1 cellular context compared by ENCODE assay signal in the genomic region with DNA sequence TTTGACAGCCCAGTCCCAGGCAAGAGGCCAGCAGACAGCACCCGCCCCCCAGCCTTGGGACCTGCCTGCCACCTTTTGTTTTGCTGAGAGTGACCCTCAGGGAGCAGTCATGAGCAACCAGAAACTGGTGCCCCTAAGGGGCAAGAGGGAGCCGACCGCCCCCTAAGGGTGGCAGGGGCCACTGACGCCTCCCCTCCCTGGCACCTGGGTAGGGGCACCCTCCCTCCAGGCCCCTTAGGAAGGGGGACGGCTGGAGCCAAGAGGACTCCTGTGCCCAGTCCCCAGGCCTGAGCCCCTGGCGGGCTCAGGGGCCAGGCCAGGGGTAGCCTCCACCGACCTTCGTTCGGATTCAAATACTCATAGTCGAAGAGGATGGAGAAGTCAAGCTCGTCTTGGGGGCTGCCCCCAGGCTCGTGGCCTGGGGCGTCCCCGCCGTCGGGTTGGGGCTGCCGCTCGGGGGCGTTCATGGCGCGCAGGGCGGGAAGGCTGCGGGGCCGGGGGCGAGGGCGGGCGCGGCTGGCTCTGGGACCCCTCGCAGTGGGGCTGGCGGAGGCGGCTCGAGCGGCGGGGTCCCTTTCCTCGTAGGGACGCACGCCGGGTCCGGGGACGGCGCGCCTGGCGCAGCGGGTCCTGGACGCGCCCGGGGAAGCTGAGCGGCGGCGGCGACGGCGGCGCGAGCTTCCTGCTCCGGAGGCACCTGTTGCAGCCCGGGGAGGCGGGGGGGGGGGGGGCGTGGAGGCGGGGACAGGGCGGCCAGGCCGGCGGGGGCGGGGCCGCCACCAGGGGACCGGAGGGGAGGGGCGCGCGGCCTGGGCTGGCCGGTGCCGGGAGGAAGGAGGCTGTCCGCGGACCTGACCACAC.
TF ChIP-seq lines count a peak whose summit lies in the region.

A gene (minus strand): TSS at position 687 of the 861 bp plus-strand sequence. CDS start 220 bp downstream, at position 467.

TF ChIP-seq in HepG2, 621 proteins besides CTCF, POLR2A, EP300 and RAD21 (continued from another document and continues in another):
- TF ChIP-seq ONECUT2 (CRISPR knock-in tag; IDR thresholded peaks at IDR 0.05), result no peak
- TF ChIP-seq ZNF556 (CRISPR knock-in tag; IDR thresholded peaks at IDR 0.05; ENCODE audit: borderline replicate concordance), result no peak
- TF ChIP-seq, protein P1, sequence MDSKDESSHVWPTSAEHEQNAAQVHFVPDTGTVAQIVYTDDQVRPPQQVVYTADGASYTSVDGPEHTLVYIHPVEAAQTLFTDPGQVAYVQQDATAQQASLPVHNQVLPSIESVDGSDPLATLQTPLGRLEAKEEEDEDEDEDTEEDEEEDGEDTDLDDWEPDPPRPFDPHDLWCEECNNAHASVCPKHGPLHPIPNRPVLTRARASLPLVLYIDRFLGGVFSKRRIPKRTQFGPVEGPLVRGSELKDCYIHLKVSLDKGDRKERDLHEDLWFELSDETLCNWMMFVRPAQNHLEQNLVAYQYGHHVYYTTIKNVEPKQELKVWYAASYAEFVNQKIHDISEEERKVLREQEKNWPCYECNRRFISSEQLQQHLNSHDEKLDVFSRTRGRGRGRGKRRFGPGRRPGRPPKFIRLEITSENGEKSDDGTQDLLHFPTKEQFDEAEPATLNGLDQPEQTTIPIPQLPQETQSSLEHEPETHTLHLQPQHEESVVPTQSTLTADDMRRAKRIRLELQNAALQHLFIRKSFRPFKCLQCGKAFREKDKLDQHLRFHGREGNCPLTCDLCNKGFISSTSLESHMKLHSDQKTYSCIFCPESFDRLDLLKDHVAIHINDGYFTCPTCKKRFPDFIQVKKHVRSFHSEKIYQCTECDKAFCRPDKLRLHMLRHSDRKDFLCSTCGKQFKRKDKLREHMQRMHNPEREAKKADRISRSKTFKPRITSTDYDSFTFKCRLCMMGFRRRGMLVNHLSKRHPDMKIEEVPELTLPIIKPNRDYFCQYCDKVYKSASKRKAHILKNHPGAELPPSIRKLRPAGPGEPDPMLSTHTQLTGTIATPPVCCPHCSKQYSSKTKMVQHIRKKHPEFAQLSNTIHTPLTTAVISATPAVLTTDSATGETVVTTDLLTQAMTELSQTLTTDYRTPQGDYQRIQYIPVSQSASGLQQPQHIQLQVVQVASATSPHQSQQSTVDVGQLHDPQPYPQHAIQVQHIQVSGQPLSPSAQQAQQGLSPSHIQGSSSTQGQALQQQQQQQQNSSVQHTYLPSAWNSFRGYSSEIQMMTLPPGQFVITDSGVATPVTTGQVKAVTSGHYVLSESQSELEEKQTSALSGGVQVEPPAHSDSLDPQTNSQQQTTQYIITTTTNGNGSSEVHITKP (CRISPR knock-in tag; IDR thresholded peaks at IDR 0.05; ENCODE audit: low read depth), result no peak
- TF ChIP-seq, protein P2, sequence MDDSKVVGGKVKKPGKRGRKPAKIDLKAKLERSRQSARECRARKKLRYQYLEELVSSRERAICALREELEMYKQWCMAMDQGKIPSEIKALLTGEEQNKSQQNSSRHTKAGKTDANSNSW (CRISPR knock-in tag; IDR thresholded peaks at IDR 0.05; ENCODE audit: borderline replicate concordance), result no peak; the same call in 1 of the 2 replicates
- TF ChIP-seq, protein P3, sequence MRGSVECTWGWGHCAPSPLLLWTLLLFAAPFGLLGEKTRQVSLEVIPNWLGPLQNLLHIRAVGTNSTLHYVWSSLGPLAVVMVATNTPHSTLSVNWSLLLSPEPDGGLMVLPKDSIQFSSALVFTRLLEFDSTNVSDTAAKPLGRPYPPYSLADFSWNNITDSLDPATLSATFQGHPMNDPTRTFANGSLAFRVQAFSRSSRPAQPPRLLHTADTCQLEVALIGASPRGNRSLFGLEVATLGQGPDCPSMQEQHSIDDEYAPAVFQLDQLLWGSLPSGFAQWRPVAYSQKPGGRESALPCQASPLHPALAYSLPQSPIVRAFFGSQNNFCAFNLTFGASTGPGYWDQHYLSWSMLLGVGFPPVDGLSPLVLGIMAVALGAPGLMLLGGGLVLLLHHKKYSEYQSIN (CRISPR knock-in tag; IDR thresholded peaks at IDR 0.05; ENCODE audit: borderline replicate concordance), result no peak
- TF ChIP-seq ZNF747 (CRISPR knock-in tag; IDR thresholded peaks at IDR 0.05; ENCODE audit: borderline replicate concordance), result no peak
- TF ChIP-seq ZNF251 (CRISPR knock-in tag; IDR thresholded peaks at IDR 0.05), result no peak
- peak; percentile 3; the same call in 1 of the 2 replicates for TF ChIP-seq ZFY (CRISPR knock-in tag; IDR thresholded peaks at IDR 0.05)
- TF ChIP-seq, protein P4, sequence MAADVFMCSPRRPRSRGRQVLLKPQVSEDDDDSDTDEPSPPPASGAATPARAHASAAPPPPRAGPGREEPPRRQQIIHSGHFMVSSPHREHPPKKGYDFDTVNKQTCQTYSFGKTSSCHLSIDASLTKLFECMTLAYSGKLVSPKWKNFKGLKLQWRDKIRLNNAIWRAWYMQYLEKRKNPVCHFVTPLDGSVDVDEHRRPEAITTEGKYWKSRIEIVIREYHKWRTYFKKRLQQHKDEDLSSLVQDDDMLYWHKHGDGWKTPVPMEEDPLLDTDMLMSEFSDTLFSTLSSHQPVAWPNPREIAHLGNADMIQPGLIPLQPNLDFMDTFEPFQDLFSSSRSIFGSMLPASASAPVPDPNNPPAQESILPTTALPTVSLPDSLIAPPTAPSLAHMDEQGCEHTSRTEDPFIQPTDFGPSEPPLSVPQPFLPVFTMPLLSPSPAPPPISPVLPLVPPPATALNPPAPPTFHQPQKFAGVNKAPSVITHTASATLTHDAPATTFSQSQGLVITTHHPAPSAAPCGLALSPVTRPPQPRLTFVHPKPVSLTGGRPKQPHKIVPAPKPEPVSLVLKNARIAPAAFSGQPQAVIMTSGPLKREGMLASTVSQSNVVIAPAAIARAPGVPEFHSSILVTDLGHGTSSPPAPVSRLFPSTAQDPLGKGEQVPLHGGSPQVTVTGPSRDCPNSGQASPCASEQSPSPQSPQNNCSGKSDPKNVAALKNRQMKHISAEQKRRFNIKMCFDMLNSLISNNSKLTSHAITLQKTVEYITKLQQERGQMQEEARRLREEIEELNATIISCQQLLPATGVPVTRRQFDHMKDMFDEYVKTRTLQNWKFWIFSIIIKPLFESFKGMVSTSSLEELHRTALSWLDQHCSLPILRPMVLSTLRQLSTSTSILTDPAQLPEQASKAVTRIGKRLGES (CRISPR knock-in tag; IDR thresholded peaks at IDR 0.05; ENCODE audit: borderline replicate concordance), result no peak
- TF ChIP-seq TCF7 (IDR thresholded peaks at IDR 0.05; ENCODE audit: low read depth), result no peak
- TF ChIP-seq TRIM24 (CRISPR knock-in tag; IDR thresholded peaks at IDR 0.05), result no peak
- TF ChIP-seq SIN3A (IDR thresholded peaks at IDR 0.05; ENCODE audit: borderline replicate concordance, low read depth, low read length), result no peak; the same call in 1 of the 2 replicates
- no peak for TF ChIP-seq RFX1 (IDR thresholded peaks at IDR 0.05)
- TF ChIP-seq, protein P5, sequence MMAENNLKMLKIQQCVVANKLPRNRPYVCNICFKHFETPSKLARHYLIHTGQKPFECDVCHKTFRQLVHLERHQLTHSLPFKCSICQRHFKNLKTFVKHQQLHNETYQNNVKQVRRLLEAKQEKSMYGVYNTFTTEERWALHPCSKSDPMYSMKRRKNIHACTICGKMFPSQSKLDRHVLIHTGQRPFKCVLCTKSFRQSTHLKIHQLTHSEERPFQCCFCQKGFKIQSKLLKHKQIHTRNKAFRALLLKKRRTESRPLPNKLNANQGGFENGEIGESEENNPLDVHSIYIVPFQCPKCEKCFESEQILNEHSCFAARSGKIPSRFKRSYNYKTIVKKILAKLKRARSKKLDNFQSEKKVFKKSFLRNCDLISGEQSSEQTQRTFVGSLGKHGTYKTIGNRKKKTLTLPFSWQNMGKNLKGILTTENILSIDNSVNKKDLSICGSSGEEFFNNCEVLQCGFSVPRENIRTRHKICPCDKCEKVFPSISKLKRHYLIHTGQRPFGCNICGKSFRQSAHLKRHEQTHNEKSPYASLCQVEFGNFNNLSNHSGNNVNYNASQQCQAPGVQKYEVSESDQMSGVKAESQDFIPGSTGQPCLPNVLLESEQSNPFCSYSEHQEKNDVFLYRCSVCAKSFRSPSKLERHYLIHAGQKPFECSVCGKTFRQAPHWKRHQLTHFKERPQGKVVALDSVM (CRISPR knock-in tag; IDR thresholded peaks at IDR 0.05), result no peak; the same call in 1 of the 2 replicates
- no peak for TF ChIP-seq CCAR2 (optimal IDR thresholded peaks at IDR 0.05; ENCODE audit: low read depth, low read length)
- no peak for TF ChIP-seq TAF15 (IDR thresholded peaks at IDR 0.05; ENCODE audit: low read depth, low read length, poor library complexity, severe bottlenecking)
- peak; percentile 91 for TF ChIP-seq XRCC5 (optimal IDR thresholded peaks at IDR 0.05; ENCODE audit: low read length)
- no peak for TF ChIP-seq HCFC1 (IDR thresholded peaks at IDR 0.05; ENCODE audit: low read depth, low read length)
- TF ChIP-seq, protein P6, sequence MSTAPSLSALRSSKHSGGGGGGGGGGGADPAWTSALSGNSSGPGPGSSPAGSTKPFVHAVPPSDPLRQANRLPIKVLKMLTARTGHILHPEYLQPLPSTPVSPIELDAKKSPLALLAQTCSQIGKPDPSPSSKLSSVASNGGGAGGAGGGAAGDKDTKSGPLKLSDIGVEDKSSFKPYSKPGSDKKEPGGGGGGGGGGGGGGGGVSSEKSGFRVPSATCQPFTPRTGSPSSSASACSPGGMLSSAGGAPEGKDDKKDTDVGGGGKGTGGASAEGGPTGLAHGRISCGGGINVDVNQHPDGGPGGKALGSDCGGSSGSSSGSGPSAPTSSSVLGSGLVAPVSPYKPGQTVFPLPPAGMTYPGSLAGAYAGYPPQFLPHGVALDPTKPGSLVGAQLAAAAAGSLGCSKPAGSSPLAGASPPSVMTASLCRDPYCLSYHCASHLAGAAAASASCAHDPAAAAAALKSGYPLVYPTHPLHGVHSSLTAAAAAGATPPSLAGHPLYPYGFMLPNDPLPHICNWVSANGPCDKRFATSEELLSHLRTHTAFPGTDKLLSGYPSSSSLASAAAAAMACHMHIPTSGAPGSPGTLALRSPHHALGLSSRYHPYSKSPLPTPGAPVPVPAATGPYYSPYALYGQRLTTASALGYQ (CRISPR knock-in tag; IDR thresholded peaks at IDR 0.05), result no peak
- TF ChIP-seq MIXL1 (CRISPR knock-in tag; IDR thresholded peaks at IDR 0.05), result no peak
- TF ChIP-seq, protein P7, sequence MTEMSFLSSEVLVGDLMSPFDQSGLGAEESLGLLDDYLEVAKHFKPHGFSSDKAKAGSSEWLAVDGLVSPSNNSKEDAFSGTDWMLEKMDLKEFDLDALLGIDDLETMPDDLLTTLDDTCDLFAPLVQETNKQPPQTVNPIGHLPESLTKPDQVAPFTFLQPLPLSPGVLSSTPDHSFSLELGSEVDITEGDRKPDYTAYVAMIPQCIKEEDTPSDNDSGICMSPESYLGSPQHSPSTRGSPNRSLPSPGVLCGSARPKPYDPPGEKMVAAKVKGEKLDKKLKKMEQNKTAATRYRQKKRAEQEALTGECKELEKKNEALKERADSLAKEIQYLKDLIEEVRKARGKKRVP (CRISPR knock-in tag; IDR thresholded peaks at IDR 0.05), result no peak
- TF ChIP-seq, protein P8, sequence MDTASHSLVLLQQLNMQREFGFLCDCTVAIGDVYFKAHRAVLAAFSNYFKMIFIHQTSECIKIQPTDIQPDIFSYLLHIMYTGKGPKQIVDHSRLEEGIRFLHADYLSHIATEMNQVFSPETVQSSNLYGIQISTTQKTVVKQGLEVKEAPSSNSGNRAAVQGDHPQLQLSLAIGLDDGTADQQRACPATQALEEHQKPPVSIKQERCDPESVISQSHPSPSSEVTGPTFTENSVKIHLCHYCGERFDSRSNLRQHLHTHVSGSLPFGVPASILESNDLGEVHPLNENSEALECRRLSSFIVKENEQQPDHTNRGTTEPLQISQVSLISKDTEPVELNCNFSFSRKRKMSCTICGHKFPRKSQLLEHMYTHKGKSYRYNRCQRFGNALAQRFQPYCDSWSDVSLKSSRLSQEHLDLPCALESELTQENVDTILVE (CRISPR knock-in tag; IDR thresholded peaks at IDR 0.05), result no peak; the same call in 1 of the 2 replicates
- TF ChIP-seq CBX1 (IDR thresholded peaks at IDR 0.05; ENCODE audit: low read depth), result no peak
- TF ChIP-seq, protein P9, sequence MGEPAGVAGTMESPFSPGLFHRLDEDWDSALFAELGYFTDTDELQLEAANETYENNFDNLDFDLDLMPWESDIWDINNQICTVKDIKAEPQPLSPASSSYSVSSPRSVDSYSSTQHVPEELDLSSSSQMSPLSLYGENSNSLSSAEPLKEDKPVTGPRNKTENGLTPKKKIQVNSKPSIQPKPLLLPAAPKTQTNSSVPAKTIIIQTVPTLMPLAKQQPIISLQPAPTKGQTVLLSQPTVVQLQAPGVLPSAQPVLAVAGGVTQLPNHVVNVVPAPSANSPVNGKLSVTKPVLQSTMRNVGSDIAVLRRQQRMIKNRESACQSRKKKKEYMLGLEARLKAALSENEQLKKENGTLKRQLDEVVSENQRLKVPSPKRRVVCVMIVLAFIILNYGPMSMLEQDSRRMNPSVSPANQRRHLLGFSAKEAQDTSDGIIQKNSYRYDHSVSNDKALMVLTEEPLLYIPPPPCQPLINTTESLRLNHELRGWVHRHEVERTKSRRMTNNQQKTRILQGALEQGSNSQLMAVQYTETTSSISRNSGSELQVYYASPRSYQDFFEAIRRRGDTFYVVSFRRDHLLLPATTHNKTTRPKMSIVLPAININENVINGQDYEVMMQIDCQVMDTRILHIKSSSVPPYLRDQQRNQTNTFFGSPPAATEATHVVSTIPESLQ (CRISPR knock-in tag; conservative IDR thresholded peaks at IDR 0.05), result 0 out of 2 replicates have a peak, but pooled peaks have one; percentile 80
- TF ChIP-seq PLRG1 (conservative IDR thresholded peaks at IDR 0.05), result no peak
- TF ChIP-seq, protein P10, sequence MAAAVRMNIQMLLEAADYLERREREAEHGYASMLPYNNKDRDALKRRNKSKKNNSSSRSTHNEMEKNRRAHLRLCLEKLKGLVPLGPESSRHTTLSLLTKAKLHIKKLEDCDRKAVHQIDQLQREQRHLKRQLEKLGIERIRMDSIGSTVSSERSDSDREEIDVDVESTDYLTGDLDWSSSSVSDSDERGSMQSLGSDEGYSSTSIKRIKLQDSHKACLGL (CRISPR knock-in tag; IDR thresholded peaks at IDR 0.05), result 0 out of 2 replicates have a peak, but pooled peaks have one; percentile 6
- TF ChIP-seq TBX3 (IDR thresholded peaks at IDR 0.05; ENCODE audit: borderline replicate concordance), result no peak
- TF ChIP-seq, protein P11, sequence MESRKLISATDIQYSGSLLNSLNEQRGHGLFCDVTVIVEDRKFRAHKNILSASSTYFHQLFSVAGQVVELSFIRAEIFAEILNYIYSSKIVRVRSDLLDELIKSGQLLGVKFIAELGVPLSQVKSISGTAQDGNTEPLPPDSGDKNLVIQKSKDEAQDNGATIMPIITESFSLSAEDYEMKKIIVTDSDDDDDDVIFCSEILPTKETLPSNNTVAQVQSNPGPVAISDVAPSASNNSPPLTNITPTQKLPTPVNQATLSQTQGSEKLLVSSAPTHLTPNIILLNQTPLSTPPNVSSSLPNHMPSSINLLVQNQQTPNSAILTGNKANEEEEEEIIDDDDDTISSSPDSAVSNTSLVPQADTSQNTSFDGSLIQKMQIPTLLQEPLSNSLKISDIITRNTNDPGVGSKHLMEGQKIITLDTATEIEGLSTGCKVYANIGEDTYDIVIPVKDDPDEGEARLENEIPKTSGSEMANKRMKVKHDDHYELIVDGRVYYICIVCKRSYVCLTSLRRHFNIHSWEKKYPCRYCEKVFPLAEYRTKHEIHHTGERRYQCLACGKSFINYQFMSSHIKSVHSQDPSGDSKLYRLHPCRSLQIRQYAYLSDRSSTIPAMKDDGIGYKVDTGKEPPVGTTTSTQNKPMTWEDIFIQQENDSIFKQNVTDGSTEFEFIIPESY (CRISPR knock-in tag; IDR thresholded peaks at IDR 0.05), result 0 out of 2 replicates have a peak, but pooled peaks have one; percentile 14
